Comparison of ENCODE assay signal across 18 cellular contexts in genomic region chr22:19754701-19755144, GRCh38. TPM values are rescaled to one million over a fixed set of nuclear protein-coding genes. Genes with fewer than 3 reads are reported as not detected.
DNase-seq lines count a peak whose midpoint lies in the region; ATAC-seq and TF ChIP-seq lines count a peak whose summit lies in the region.
"Had no signal": no experiment of that assay in that cellular context is flagged by ENCODE, and none has a peak within 500 bp of the region (broad histone marks: within the 10 kb centered on the region; RNA-seq: fewer than 3 reads in every experiment).

No MANE protein-coding gene starts in this region.

- H2AFZ ChIP-seq in H9 (ENCODE audit: low read length), result no peak overlapping the region

- H3K4ac ChIP-seq in H9 (ENCODE audit: low read depth, low read length), result no peak overlapping the region

- H4K5ac ChIP-seq in H9 (ENCODE audit: insufficient read length, low read depth, low read length), result no peak overlapping the region

- no peak overlapping the region for H3K23ac ChIP-seq in H9 (ENCODE audit: insufficient read length, low read depth, low read length)

- no peak for ATAC-seq in WTC11

- H3K36me3 Mint-ChIP-seq in H9 (ENCODE audit: insufficient read depth in 1 of 3, low read depth in 3 of 3) (no peaks in the 10 kb centered on the region), WTC11 (no peaks in the 10 kb centered on the region)

- no peak overlapping the region for H2BK120ac ChIP-seq in H9 (ENCODE audit: low read depth, low read length, poor library complexity, severe bottlenecking)

- H3K4me1 ChIP-seq in H9 (ENCODE audit: insufficient read depth, low read length) (no peaks in the 10 kb centered on the region), skeletal muscle satellite cell (ENCODE audit: control insufficient read depth, insufficient read depth, low read length) (peaks cover 9% of the 10 kb centered on the region)
- H3K4me1 ChIP-seq: BE2C had no signal

- H2BK12ac ChIP-seq in H9 (ENCODE audit: insufficient read length, low read depth, low read length), result no peak overlapping the region

- H3K23me2 ChIP-seq in H9 (ENCODE audit: insufficient read length, low read depth, low read length, poor library complexity, severe bottlenecking), result no peaks in the 10 kb centered on the region

- POLR2A ChIA-PET in WTC11 (lab: Charles Lee), result no interaction called here

- WGBS in H9 (ENCODE audit: extremely low coverage, insufficient read length, low lambda C conversion rate), result no CpG with 5 or more reads among the region's 14 CpGs

- H3K36me3 ChIP-seq in skeletal muscle satellite cell (ENCODE audit: insufficient read depth, low read length), result no peaks in the 10 kb centered on the region
- H3K36me3 ChIP-seq: BE2C had no signal

- H3K9me3 ChIP-seq in H9 (ENCODE audit: control insufficient read depth, low read depth, low read length) (no peaks in the 10 kb centered on the region), iPS-18c (ENCODE audit: control insufficient read depth, insufficient read depth, low read length) (no peaks in the 10 kb centered on the region), skeletal muscle satellite cell (replicated peaks; ENCODE audit: low read length) (no peaks in the 10 kb centered on the region)
- H3K9me3 ChIP-seq: BE2C had no signal

- H2BK20ac ChIP-seq in H9 (ENCODE audit: low read depth, low read length, poor library complexity, severe bottlenecking), result no peak overlapping the region

- no peak overlapping the region for H3K9ac ChIP-seq in H9 (ENCODE audit: extremely low read depth, insufficient read length, low read length)
- no peak overlapping the region for H3K9ac ChIP-seq in skeletal muscle satellite cell (ENCODE audit: low read depth, low read length)

- peak overlapping the region; percentile 13 for H3K4me2 ChIP-seq in H9 (ENCODE audit: insufficient read depth, insufficient read length, low read length)
- H3K4me2 ChIP-seq in skeletal muscle satellite cell (ENCODE audit: low read length), result peak overlapping the region; percentile 25

- H3K14ac ChIP-seq in H9 (ENCODE audit: insufficient read depth, low read length), result no peak overlapping the region; the same call in 1 of the 2 replicates

- CTCF ChIA-PET in WTC11 (lab: Charles Lee), result interaction anchor here (0.7 to 7.5 kb wide), 10 partner anchors 9 to 158 kb away, joined by 3 to 110 read pairs (median 11); partner anchors contain the start of gene GP1BB

- no peak overlapping the region for H3K27ac ChIP-seq in H9 (ENCODE audit: insufficient read length, low read depth, low read length)

- no peak overlapping the region for H4K8ac ChIP-seq in H9 (replicated peaks; ENCODE audit: insufficient read length, low read depth, low read length)

- H3K4me3 ChIP-seq in iPS-18c (ENCODE audit: insufficient read depth, low read depth, low read length) (peak overlapping the region; percentile 24; the same call in 1 of the 2 replicates), skeletal muscle satellite cell (ENCODE audit: low read length) (no peak overlapping the region)

- peak; percentile 49 for DNase-seq in H9
- DNase-seq in WTC11 (ENCODE audit: low spot score), result no peak
- no peak for DNase-seq in COR-L47 (lab: John Stamatoyannopoulos, UW)
- DNase-seq in NCI-H510A treated with DMSO at 0.1 percent for 48 hours (lab: John Stamatoyannopoulos, UW), result no peak
- no peak for DNase-seq in effector CD8-positive, alpha-beta T cell (lab: John Stamatoyannopoulos, UW)
- DNase-seq: BE2C; CD4-positive, alpha-beta T cell; Kasumi-1; MM.1S; NCI-H1105 treated with DMSO at 0.1 percent for 48 hours; NCI-H1694 treated with DMSO at 0.1 percent for 48 hours; NCI-H226; NCI-H526 treated with DMSO at 0.1 percent for 48 hours; OCI-M1; SHP77 treated with DMSO at 0.1 percent for 48 hours had no signal

- H3K56ac ChIP-seq in H9 (ENCODE audit: insufficient read length, low read depth, low read length), result no peak overlapping the region

- H2BK5ac ChIP-seq in H9 (ENCODE audit: insufficient read length, low read length), result no peak overlapping the region

- H3K4me1 Mint-ChIP-seq in H9 (peaks cover 14 to 33% of the 10 kb centered on the region in 2 experiments), WTC11 (peaks cover 17% of the 10 kb centered on the region)

- H3K79me1 ChIP-seq in H9 (ENCODE audit: insufficient read depth, low read depth, low read length, poor library complexity, severe bottlenecking), result no peaks in the 10 kb centered on the region

- TF ChIP-seq CTCF in H9 (conservative IDR thresholded peaks at IDR 0.05) (no peak), WTC11 (IDR thresholded peaks at IDR 0.05) (no peak)

- no peaks in the 10 kb centered on the region for H3K79me2 ChIP-seq in H9 (ENCODE audit: insufficient read depth, low read length)

- H2AK5ac ChIP-seq in H9 (ENCODE audit: insufficient read length, low read length), result no peak overlapping the region

- peaks cover 3 to 4% of the 10 kb centered on the region in 2 experiments; a peak in 3 of 5 replicates for H3K9me3 Mint-ChIP-seq in H9
- no peaks in the 10 kb centered on the region for H3K9me3 Mint-ChIP-seq in WTC11
- H3K9me3 Mint-ChIP-seq: CD4-positive, alpha-beta T cell had no signal

- H3K27ac Mint-ChIP-seq in H9 (no peak overlapping the region), WTC11 (no peak overlapping the region)
- H3K27ac Mint-ChIP-seq: CD4-positive, alpha-beta T cell had no signal

- H3K27me3 Mint-ChIP-seq in H9 (ENCODE audit: low read depth) (peaks cover 82% of the 10 kb centered on the region), WTC11 (ENCODE audit: low read depth) (peaks cover 81% of the 10 kb centered on the region)

- H3T11ph ChIP-seq in H9 (ENCODE audit: low read length), result no peak overlapping the region

- no peak overlapping the region for H2BK15ac ChIP-seq in H9 (ENCODE audit: low read depth, low read length)

- peaks cover 3% of the 10 kb centered on the region for H4K20me1 ChIP-seq in H9 (ENCODE audit: control insufficient read depth, insufficient read depth, insufficient read length)

- H3K27me3 ChIP-seq in H9 (ENCODE audit: insufficient read depth, low read length) (peaks cover 65% of the 10 kb centered on the region), skeletal muscle satellite cell (ENCODE audit: control insufficient read depth, insufficient read depth, low read length) (peaks cover 29% of the 10 kb centered on the region)

- H4K91ac ChIP-seq in H9 (ENCODE audit: insufficient read length, low read depth, low read length), result no peak overlapping the region

- H3K18ac ChIP-seq in H9 (ENCODE audit: insufficient read length, low read depth, low read length), result no peak overlapping the region

- peak overlapping the region; percentile 15 to 64; a peak in 4 of 5 replicates for H3K4me3 Mint-ChIP-seq in H9
- peak overlapping the region; percentile 36; the same call in 1 of the 2 replicates for H3K4me3 Mint-ChIP-seq in WTC11
- H3K4me3 Mint-ChIP-seq: CD4-positive, alpha-beta T cell had no signal

TF ChIP-seq in WTC11, 78 proteins besides CTCF, POLR2A, EP300 and RAD21 (continues in another document):
- no peak for TF ChIP-seq SP1 (CRISPR knock-in tag; conservative IDR thresholded peaks at IDR 0.05)
- no peak for TF ChIP-seq SMAD4 (CRISPR knock-in tag; IDR thresholded peaks at IDR 0.05)
- no peak; the same call in 1 of the 2 replicates for TF ChIP-seq HMGXB4 (CRISPR knock-in tag; IDR thresholded peaks at IDR 0.05)
- no peak for TF ChIP-seq NR3C1 (CRISPR knock-in tag; conservative IDR thresholded peaks at IDR 0.05; ENCODE audit: low read depth)
- no peak for TF ChIP-seq GRHL2 (CRISPR knock-in tag; IDR thresholded peaks at IDR 0.05; ENCODE audit: insufficient replicate concordance, severe bottlenecking)
- TF ChIP-seq MXD4 (CRISPR knock-in tag; IDR thresholded peaks at IDR 0.05; ENCODE audit: borderline replicate concordance), result no peak
- TF ChIP-seq CDX4 (CRISPR knock-in tag; IDR thresholded peaks at IDR 0.05; ENCODE audit: borderline replicate concordance), result no peak
- no peak for TF ChIP-seq E2F5 (CRISPR knock-in tag; IDR thresholded peaks at IDR 0.05)
- TF ChIP-seq RELA (CRISPR knock-in tag; IDR thresholded peaks at IDR 0.05; ENCODE audit: borderline replicate concordance), result no peak
- TF ChIP-seq NR1H2 (CRISPR knock-in tag; IDR thresholded peaks at IDR 0.05), result no peak

RNA-seq across cellular contexts. Expression of gene TBX1, which starts 5.9 kb away (rescaled TPM):
- total RNA-seq in H9 (2021), result 2.2 and 2.5 TPM in 2 replicates
- 7.9 to 12.8 TPM (median 9.3 TPM) in 3 replicates for total RNA-seq in WTC11 (2021)
- 1.1 TPM in 1 of 2 replicates, not detected in the other for total RNA-seq in skeletal muscle satellite cell (2012; rRNA removed)
- total RNA-seq: CD4-positive, alpha-beta T cell; RPMI7951 had no signal

RNA-seq across cellular contexts. Expression of gene GP1BB, which starts 31.4 kb away (rescaled TPM):
- total RNA-seq in H9 (2021), result 2.4 and 3.4 TPM in 2 replicates
- 1.4 to 4.3 TPM (median 3.3 TPM) in 3 replicates for total RNA-seq in WTC11 (2021)
- total RNA-seq in skeletal muscle satellite cell (2012; rRNA removed), result 1.3 TPM in 1 of 2 replicates, not detected in the other
- total RNA-seq: RPMI7951 had no signal

RNA-seq across cellular contexts. Expression of gene SEPTIN5, which starts 40.4 kb away (rescaled TPM):
- total RNA-seq in H9 (2021) (17.7 and 17.8 TPM in 2 replicates), WTC11 (2021) (12.6 to 22.4 TPM (median 15.2 TPM) in 3 replicates)
- total RNA-seq in skeletal muscle satellite cell (2012; rRNA removed), result 5.1 and 5.7 TPM in 2 replicates
